In genomic region chr13:99124046-99124400, GRCh38 we compare ENCODE assay signal across 14 cellular contexts.
"Had no signal": no experiment of that assay in that cellular context is flagged by ENCODE, and none has a peak within 500 bp of the region (broad histone marks: within the 10 kb centered on the region; RNA-seq: fewer than 3 reads in every experiment).

No MANE protein-coding gene starts in this region.

- H3K4me1 Mint-ChIP-seq: nephron progenitor cell had no signal

- H3K36me3 ChIP-seq: esophagus muscularis mucosa, lower lobe of right lung had no signal

- H3K27ac ChIP-seq: lower lobe of right lung, testis had no signal

- H3K27ac Mint-ChIP-seq: nephron progenitor cell had no signal

- H3K27me3 ChIP-seq: esophagus muscularis mucosa, testis had no signal

- H3K9me3 ChIP-seq: esophagus muscularis mucosa, lower lobe of right lung, mucosa of descending colon, testis had no signal

- ATAC-seq: lower lobe of right lung, mucosa of descending colon, sciatic nerve had no signal

- DNase-seq: activated CD8-positive, alpha-beta memory T cell treated with anti-CD3 and anti-CD28 coated beads for 24 hours; activated gamma-delta T cell; activated naive CD8-positive, alpha-beta T cell treated with anti-CD3 and anti-CD28 coated beads for 36 hours; aorta; glutamatergic neuron; lower lobe of right lung; mucosa of descending colon; nephron progenitor cell; stimulated activated CD4-positive, alpha-beta T cell treated with anti-CD3 and anti-CD28 coated beads, Interleukin-12 subunit alpha, Interleukin-12 subunit beta, amount 100 ng/mL, for 4 hours; stimulated activated naive CD8-positive, alpha-beta T cell treated with anti-CD3 and anti-CD28 coated beads, Interleukin-15, Interleukin-2, amounts not matched to agents 100 U/mL and 50 U/mL, for 24 hours; T-helper 9 cell; testis had no signal

- H3K4me3 Mint-ChIP-seq: nephron progenitor cell had no signal

- H3K4me3 ChIP-seq: lower lobe of right lung, mucosa of descending colon, testis had no signal

- H3K4me1 ChIP-seq: lower lobe of right lung had no signal
